10 cellular contexts compared by ENCODE assay signal in the genomic region with DNA sequence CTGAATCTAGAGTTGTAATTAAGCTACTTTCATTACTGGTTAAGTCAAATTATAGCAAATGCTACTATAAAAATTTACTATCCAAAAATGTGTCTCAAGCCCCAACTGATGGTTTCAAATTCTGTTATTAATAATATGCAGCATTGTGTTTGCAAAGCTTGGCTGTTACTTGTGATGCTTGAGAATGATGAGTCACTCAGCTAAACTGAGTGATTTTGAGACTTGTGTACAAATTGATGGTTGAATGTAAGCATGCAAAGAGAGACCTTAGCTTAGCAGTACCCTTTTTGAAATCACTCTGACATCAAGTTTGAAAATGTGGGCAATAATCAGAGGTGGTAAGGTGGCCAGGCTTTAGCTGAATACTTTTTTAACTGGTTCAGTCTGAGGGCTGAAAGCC. TPM values are rescaled to one million over a fixed set of nuclear protein-coding genes. Genes with fewer than 3 reads are reported as not detected.
A peak's percentile ranks its signal among the peaks of the same experiment; 100 is the strongest.
DNase-seq lines count a peak whose midpoint lies in the region; ATAC-seq, FAIRE-seq and TF ChIP-seq lines count a peak whose summit lies in the region.
"Had no signal": no experiment of that assay in that cellular context is flagged by ENCODE, and none has a peak within 500 bp of the region (broad histone marks: within the 10 kb centered on the region; RNA-seq: fewer than 3 reads in every experiment).

No MANE protein-coding gene starts in this region.

- intact Hi-C loops in upper lobe of right lung (cut with DNase I) (no loop called here), posterior vena cava (cut with DNase I) (no loop called here)

- no peak for TF ChIP-seq CTCF in fibroblast of villous mesenchyme (IDR thresholded peaks at IDR 0.05; ENCODE audit: insufficient read depth, low read depth, low read length)
- TF ChIP-seq CTCF in upper lobe of right lung (IDR thresholded peaks at IDR 0.05): no peak

- ATAC-seq in GM21529 (IDR thresholded peaks at IDR 0.05; ENCODE audit: unreplicated experiment) (peak; percentile 84), HG03457 (IDR thresholded peaks at IDR 0.05; ENCODE audit: unreplicated experiment) (peak; percentile 77), upper lobe of right lung (no peak)
- ATAC-seq: heart left ventricle had no signal

- no peaks in the 10 kb centered on the region for H3K4me1 ChIP-seq in upper lobe of right lung

- H3K4me3 ChIP-seq in fibroblast of villous mesenchyme (ENCODE audit: low read depth, low read length): no peak overlapping the region
- H3K4me3 ChIP-seq in upper lobe of right lung: no peak overlapping the region
- H3K4me3 ChIP-seq: heart left ventricle had no signal

- H3K27me3 ChIP-seq in upper lobe of right lung: no peaks in the 10 kb centered on the region
- H3K27me3 ChIP-seq: heart left ventricle had no signal

- peak; percentile 42 for FAIRE-seq in GM18507 (lab: Jason Lieb, UNC)
- FAIRE-seq: urothelium cell line had no signal

- H3K36me3 ChIP-seq in upper lobe of right lung: peaks cover 71% of the 10 kb centered on the region

- H3K9me3 ChIP-seq in upper lobe of right lung: no peaks in the 10 kb centered on the region
- H3K9me3 ChIP-seq: heart left ventricle had no signal

- DNase-seq in GM18507 (ENCODE audit: extremely low spot score, insufficient read length, low read depth) (no peak), fibroblast of villous mesenchyme (ENCODE audit: low read depth) (peak; percentile 37), iPS-NIHi11 (ENCODE audit: low spot score) (no peak), DMS79 (lab: John Stamatoyannopoulos, UW) (no peak), upper lobe of right lung (no peak), posterior vena cava (ENCODE audit: low spot score) (no peak)
- DNase-seq: heart left ventricle had no signal

- H3K27ac ChIP-seq in upper lobe of right lung: no peak overlapping the region
- H3K27ac ChIP-seq: heart left ventricle had no signal

RNA-seq across cellular contexts. Expression of a gene that starts 27.6 kb away (rescaled TPM):
- 81.2 and 91.5 TPM in 2 replicates for total RNA-seq in fibroblast of villous mesenchyme
- 46.3 TPM for total RNA-seq in upper lobe of right lung
- 10 to 100 TPM; 54.8 to 65.3 TPM for total RNA-seq in posterior vena cava
